ENCODE assay signal across 1 cellular context in genomic region chr17:27533068-27533397, GRCh38.
TF ChIP-seq lines count a peak whose summit lies in the region.

No MANE protein-coding gene starts in this region.

TF ChIP-seq in H1, 55 proteins besides CTCF, POLR2A, EP300 and RAD21:
- TF ChIP-seq KDM1A (IDR thresholded peaks at IDR 0.05; ENCODE audit: borderline replicate concordance, low read length) (no peak), SIX5 (IDR thresholded peaks at IDR 0.05; ENCODE audit: low read depth, low read length) (no peak), SP1 (IDR thresholded peaks at IDR 0.05; ENCODE audit: low read depth, low read length) (no peak), BRCA1 (IDR thresholded peaks at IDR 0.05; ENCODE audit: low read depth, low read length) (no peak), YY1 (IDR thresholded peaks at IDR 0.05; ENCODE audit: low read depth, low read length) (no peak), KDM4A (IDR thresholded peaks at IDR 0.05; ENCODE audit: low read depth, low read length, severe bottlenecking) (no peak), CHD1 (IDR thresholded peaks at IDR 0.05; ENCODE audit: low read depth, low read length) (no peak), SRF (IDR thresholded peaks at IDR 0.05; ENCODE audit: low read depth, low read length) (no peak), TAF1 (IDR thresholded peaks at IDR 0.05; ENCODE audit: low read depth, low read length) (no peak), CHD7 (IDR thresholded peaks at IDR 0.05; ENCODE audit: insufficient replicate concordance, low read length) (no peak), POU5F1 (IDR thresholded peaks at IDR 0.05; ENCODE audit: low read depth, low read length) (no peak), CBX5 (IDR thresholded peaks at IDR 0.05; ENCODE audit: low read depth, low read length) (no peak)
